In genomic region chr12:42237052-42237852, GRCh38 we compare ENCODE assay signal across 8 cellular contexts. TPM values are rescaled to one million over a fixed set of nuclear protein-coding genes. Genes with fewer than 3 reads are reported as not detected.
DNase-seq lines count a peak whose midpoint lies in the region; FAIRE-seq lines count a peak whose summit lies in the region.

No MANE protein-coding gene starts in this region.

- in situ Hi-C loops in GM23248 (cut with MboI) = no loop called here

- FAIRE-seq in frontal cortex (lab: Jason Lieb, UNC) = no peak

- no peak overlapping the region for H4K8ac ChIP-seq in neuronal stem cell (ENCODE audit: low read depth, low read length)

- H4K91ac ChIP-seq in neuronal stem cell (ENCODE audit: low read depth, low read length, poor library complexity) = no peak overlapping the region

- no peak overlapping the region for H2BK120ac ChIP-seq in neuronal stem cell (ENCODE audit: low read depth, low read length)

- DNase-seq in GM23248 (peak; percentile 92), Karpas-422 (peak; percentile 91), SIG-M5 (lab: John Stamatoyannopoulos, UW) (peak; percentile 27), frontal cortex (ENCODE audit: low spot score in 2 of 2) (peak; percentile 56 to 67), neuronal stem cell (ENCODE audit: low spot score) (peak; percentile 61), substantia nigra (lab: John Stamatoyannopoulos, UW) (peak in 46 of 49 donors; percentile 2 to 84 (median 50))
- peak; percentile 61 for DNase-seq in activated gamma-delta T cell treated with anti-CD3 and anti-CD28 coated beads, Interleukin-2, amount 50 U/mL, for 16 hours (ENCODE audit: low read depth)

- H3K4me2 ChIP-seq in GM23248 (ENCODE audit: unreplicated experiment) (peak overlapping the region; percentile 99), Karpas-422 (ENCODE audit: low read depth, low read length, poor library complexity, severe bottlenecking) (peak overlapping the region; percentile 92), neuronal stem cell (ENCODE audit: insufficient read depth, low read length, poor library complexity, severe bottlenecking) (peak overlapping the region; percentile 49)

- H3K9me3 ChIP-seq in ES-I3 (ENCODE audit: control insufficient read depth, insufficient read depth, low read length) (no peaks in the 10 kb centered on the region), GM23248 (ENCODE audit: low read depth) (no peaks in the 10 kb centered on the region), Karpas-422 (ENCODE audit: low read length) (no peaks in the 10 kb centered on the region), neuronal stem cell (replicated peaks in 1 of 2; ENCODE audit: control insufficient read depth in 2 of 2, insufficient read depth in 1 of 2, low read depth in 1 of 2, low read length in 2 of 2) (no peaks in the 10 kb centered on the region)

- no peaks in the 10 kb centered on the region for H3K9me2 ChIP-seq in GM23248 (ENCODE audit: insufficient read depth)
- H3K9me2 ChIP-seq in Karpas-422 (replicated peaks; ENCODE audit: insufficient read depth, low read length) = no peaks in the 10 kb centered on the region

- H3K14ac ChIP-seq in neuronal stem cell (ENCODE audit: low read length) = peak overlapping the region; percentile 63

- H3K9ac ChIP-seq in ES-I3 (ENCODE audit: low read depth, low read length) (peak overlapping the region; percentile 51; the same call in 1 of the 2 replicates), GM23248 (peak overlapping the region; percentile 88), Karpas-422 (ENCODE audit: low read length) (peak overlapping the region; percentile 99), neuronal stem cell (ENCODE audit: low read depth, low read length, poor library complexity) (peak overlapping the region; percentile 84)

- no peak overlapping the region for H2BK15ac ChIP-seq in neuronal stem cell (ENCODE audit: low read length)

- peak overlapping the region; percentile 92 for H3K18ac ChIP-seq in neuronal stem cell (ENCODE audit: low read length)

- H2BK5ac ChIP-seq in neuronal stem cell (ENCODE audit: low read length) = no peak overlapping the region

- H3F3A ChIP-seq in GM23248 (ENCODE audit: insufficient read depth) = no peaks in the 10 kb centered on the region; the same call in 1 of the 2 replicates

- H3K36me3 ChIP-seq in ES-I3 (ENCODE audit: insufficient read depth, low read length) (no peaks in the 10 kb centered on the region), GM23248 (ENCODE audit: low read depth) (no peaks in the 10 kb centered on the region; the same call in 1 of the 2 replicates), Karpas-422 (ENCODE audit: insufficient read depth, low read length) (peaks cover 33% of the 10 kb centered on the region), neuronal stem cell (replicated peaks in 1 of 2; ENCODE audit: control insufficient read depth in 2 of 2, insufficient read depth in 2 of 2, low read length in 2 of 2) (peaks cover 0 to 31% of the 10 kb centered on the region in 2 donors)

- H2AFZ ChIP-seq in GM23248 (peak overlapping the region; percentile 76), Karpas-422 (ENCODE audit: low read length) (0 out of 2 replicates have a peak overlapping the region, but pooled peaks have one; percentile 10), neuronal stem cell (ENCODE audit: low read length) (peak overlapping the region; percentile 96)

- 0 to 3% methylated on average over 30 to 34 of the region's 56 CpGs for WGBS in GM23248 (ENCODE audit: low coverage in 1 of 2, low lambda C conversion rate in 2 of 2, missing lambda C conversion rate in 2 of 2), 2 experiments
- no CpG with 5 or more reads among the region's 56 CpGs for WGBS in neuronal stem cell (ENCODE audit: extremely low coverage in 2 of 2, insufficient read length in 2 of 2, insufficient replicate concordance in 1 of 2), 2 donors

- H3K4me3 ChIP-seq in GM23248 (peak overlapping the region; percentile 91), Karpas-422 (ENCODE audit: low read length) (peak overlapping the region; percentile 97), neuronal stem cell (ENCODE audit: low read length in 2 of 2) (peak overlapping the region; percentile 77 to 84)

- peak overlapping the region; percentile 63 for H2BK12ac ChIP-seq in neuronal stem cell (ENCODE audit: low read length)

- H3K23ac ChIP-seq in neuronal stem cell (ENCODE audit: low read depth, low read length, poor library complexity) = peak overlapping the region; percentile 93

- H3K27me3 ChIP-seq in GM23248 (replicated peaks; ENCODE audit: insufficient read depth) (no peaks in the 10 kb centered on the region), Karpas-422 (ENCODE audit: low read length) (no peaks in the 10 kb centered on the region), neuronal stem cell (ENCODE audit: control insufficient read depth in 3 of 3, insufficient read depth in 3 of 3, low read depth in 1 of 3, low read length in 3 of 3) (no peaks in the 10 kb centered on the region)

- H3K79me1 ChIP-seq in neuronal stem cell (ENCODE audit: low read depth, low read length) = peaks cover 5% of the 10 kb centered on the region

- no peak overlapping the region for H2AK5ac ChIP-seq in neuronal stem cell (ENCODE audit: low read depth, low read length)

- H3K4me1 ChIP-seq in ES-I3 (ENCODE audit: insufficient read depth, low read length) = no peaks in the 10 kb centered on the region; the same call in 1 of the 2 replicates
- peaks cover 29% of the 10 kb centered on the region for H3K4me1 ChIP-seq in GM23248 (ENCODE audit: insufficient read depth)
- H3K4me1 ChIP-seq in Karpas-422 (ENCODE audit: low read length) = peaks cover 58% of the 10 kb centered on the region
- peaks cover 0 to 5% of the 10 kb centered on the region in 2 donors for H3K4me1 ChIP-seq in neuronal stem cell (ENCODE audit: control insufficient read depth in 2 of 2, insufficient read depth in 1 of 2, low read depth in 1 of 2, low read length in 2 of 2)

- no peak overlapping the region for H3K4ac ChIP-seq in neuronal stem cell (ENCODE audit: low read length)

- H3K27ac ChIP-seq in GM23248 = peak overlapping the region; percentile 34
- peak overlapping the region; percentile 82 for H3K27ac ChIP-seq in Karpas-422 (ENCODE audit: low read length)
- H3K27ac ChIP-seq in neuronal stem cell (replicated peaks; ENCODE audit: low read length) = peak overlapping the region; percentile 80
- peak overlapping the region; percentile 63 for H3K27ac ChIP-seq in substantia nigra (ENCODE audit: low read depth, low read length, poor library complexity, severe bottlenecking)

- H4K20me1 ChIP-seq in GM23248 (ENCODE audit: insufficient read depth) (no peaks in the 10 kb centered on the region), Karpas-422 (ENCODE audit: insufficient read depth, low read depth, low read length) (no peaks in the 10 kb centered on the region)

- H3K79me2 ChIP-seq in GM23248 (ENCODE audit: insufficient read depth) (peaks cover 52% of the 10 kb centered on the region), Karpas-422 (ENCODE audit: low read length) (peaks cover 64% of the 10 kb centered on the region)

RNA-seq across cellular contexts. Expression of gene YAF2, which starts 0.8 kb away (rescaled TPM):
- total RNA-seq in GM23248 (2014; rRNA removed; shearing (Covaris generic)) = 17.0 and 28.1 TPM in 2 replicates
- polyA plus RNA-seq in GM23248 (2016; fragmentation: Nextera tagmentation; extraction: Ambion mirVana) = 21.0 and 26.5 TPM in 2 replicates
- total RNA-seq in Karpas-422 (2014; rRNA removed; shearing (Covaris generic); ENCODE audit: low replicate concordance) = 36.3 and 81.7 TPM in 2 replicates
- 43.6 TPM for total RNA-seq in frontal cortex
- polyA plus RNA-seq in neuronal stem cell (2013, experiment 1 of 2) = 23.3 TPM
- 23.0 TPM for polyA plus RNA-seq in neuronal stem cell (2013, experiment 2 of 2)

Comparison
In these comparisons a context has a peak if more than half of its experiments do, and no peak if none do; other contexts are left out.
1. Peak in every context shown above with its lines: DNase-seq, H3K4me3 ChIP-seq and H3K27ac ChIP-seq.
2. DNase-seq: peak in every context shown above with its lines; median percentile 92 in GM23248; 91 in Karpas-422; 62 in frontal cortex; 61 in activated gamma-delta T cell treated with anti-CD3 and anti-CD28 coated beads, Interleukin-2, amount 50 U/mL, for 16 hours; 61 in neuronal stem cell; 50 in substantia nigra; 27 in SIG-M5.
3. H2AFZ ChIP-seq: peak in every context shown above with its lines; median percentile 96 in neuronal stem cell; 76 in GM23248; 10 in Karpas-422.
4. H3K4me2 ChIP-seq: peak in every context shown above with its lines; median percentile 99 in GM23248; 92 in Karpas-422; 49 in neuronal stem cell.